In the genomic region with DNA sequence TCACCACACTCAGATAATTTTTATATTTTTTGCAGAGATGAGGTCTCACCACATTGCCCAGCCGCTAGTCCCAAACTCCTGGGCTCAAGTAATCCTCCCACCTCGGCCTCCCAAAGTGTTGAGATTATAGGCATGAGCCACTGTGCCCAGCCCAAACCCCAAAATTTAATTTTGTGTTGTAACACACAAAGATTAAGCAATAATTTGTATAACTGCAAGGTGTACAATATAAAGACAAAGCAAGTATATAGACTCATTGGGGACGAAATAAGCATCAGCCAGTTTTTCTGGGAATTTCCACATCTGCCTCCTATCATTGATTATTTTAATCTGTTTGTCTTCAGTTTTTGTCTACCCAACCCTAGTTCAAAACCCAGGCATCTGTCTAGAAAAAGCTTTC, we compare ENCODE assay signal across 1 cellular context.
TF ChIP-seq lines count a peak whose summit lies in the region.

No MANE protein-coding gene starts in this region.

TF ChIP-seq in IMR-90, 13 proteins besides CTCF, POLR2A, EP300 and RAD21:
- TF ChIP-seq NFE2L2 (IDR thresholded peaks at IDR 0.05; ENCODE audit: low read depth, low read length) (no peak), RCOR1 (IDR thresholded peaks at IDR 0.05; ENCODE audit: insufficient replicate concordance, low read length) (no peak), FOS (IDR thresholded peaks at IDR 0.05; ENCODE audit: low read depth, low read length) (no peak), BHLHE40 (IDR thresholded peaks at IDR 0.05; ENCODE audit: low read depth, low read length) (no peak), RFX5 (IDR thresholded peaks at IDR 0.05; ENCODE audit: low read depth, low read length) (no peak), ELK1 (IDR thresholded peaks at IDR 0.05; ENCODE audit: borderline replicate concordance, low read depth, low read length) (no peak), CEBPB (IDR thresholded peaks at IDR 0.05; ENCODE audit: low read depth, low read length) (no peak), MAFK (IDR thresholded peaks at IDR 0.05; ENCODE audit: low read depth, low read length) (no peak), SMC3 (IDR thresholded peaks at IDR 0.05; ENCODE audit: low read depth, low read length) (no peak), CHD1 (IDR thresholded peaks at IDR 0.05; ENCODE audit: low read depth, low read length) (no peak)
- TF ChIP-seq, protein P1, sequence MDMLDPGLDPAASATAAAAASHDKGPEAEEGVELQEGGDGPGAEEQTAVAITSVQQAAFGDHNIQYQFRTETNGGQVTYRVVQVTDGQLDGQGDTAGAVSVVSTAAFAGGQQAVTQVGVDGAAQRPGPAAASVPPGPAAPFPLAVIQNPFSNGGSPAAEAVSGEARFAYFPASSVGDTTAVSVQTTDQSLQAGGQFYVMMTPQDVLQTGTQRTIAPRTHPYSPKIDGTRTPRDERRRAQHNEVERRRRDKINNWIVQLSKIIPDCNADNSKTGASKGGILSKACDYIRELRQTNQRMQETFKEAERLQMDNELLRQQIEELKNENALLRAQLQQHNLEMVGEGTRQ (IDR thresholded peaks at IDR 0.05; ENCODE audit: low read depth, low read length) = no peak
TF ChIP-seq in IMR-90: peak in this region for 0.
